Comparison of ENCODE assay signal across 8 cellular contexts in genomic region chr22:28742562-28742962, GRCh38. TPM values are rescaled to one million over a fixed set of nuclear protein-coding genes. Genes with fewer than 3 reads are reported as not detected.
DNase-seq lines count a peak whose midpoint lies in the region; ATAC-seq, FAIRE-seq and TF ChIP-seq lines count a peak whose summit lies in the region.

No MANE protein-coding gene starts in this region.

- DNase-seq in heart right ventricle (no peak), left cardiac atrium (no peak), adipocyte (ENCODE audit: low read depth) (no peak), HepG2 (ENCODE audit: low spot score) (no peak), type B pancreatic cell (ENCODE audit: extremely low spot score, unreplicated experiment) (no peak), cerebellar cortex (ENCODE audit: low spot score) (no peak), NCI-H82 treated with DMSO at 0.1 percent for 48 hours (lab: John Stamatoyannopoulos, UW; ENCODE audit: unreplicated experiment) (no peak)

- peaks cover 0 to 45% (median 32%) of the 10 kb centered on the region in 9 donors for H3K36me3 ChIP-seq in heart right ventricle
- H3K36me3 ChIP-seq in adipocyte (ENCODE audit: control insufficient read depth, insufficient read depth, low read length, severe bottlenecking): peaks cover 29% of the 10 kb centered on the region
- H3K36me3 ChIP-seq in HepG2 (replicated peaks in 1 of 2; ENCODE audit: control insufficient read depth in 1 of 2, insufficient read depth in 2 of 2, low read length in 2 of 2): peaks cover 5 to 26% of the 10 kb centered on the region in 2 experiments

- H3K79me2 ChIP-seq in HepG2 (ENCODE audit: insufficient read depth, low read length): peaks cover 52% of the 10 kb centered on the region

- TF ChIP-seq EP300 in HepG2 (IDR thresholded peaks at IDR 0.05; ENCODE audit: low read depth in 2 of 2, low read length in 2 of 2): no peak
- TF ChIP-seq EP300 in HepG2 (CRISPR knock-in tag; IDR thresholded peaks at IDR 0.05; ENCODE audit: borderline replicate concordance): no peak

- no peak for FAIRE-seq in HepG2 (lab: Jason Lieb, UNC)

- TF ChIP-seq CTCF in heart right ventricle (IDR thresholded peaks at IDR 0.05): no peak
- no peak for TF ChIP-seq CTCF in HepG2 (CRISPR knock-in tag; IDR thresholded peaks at IDR 0.05)
- no peak for TF ChIP-seq CTCF in type B pancreatic cell (conservative IDR thresholded peaks at IDR 0.05)

- in situ Hi-C loops in HepG2 (cut with HindIII; ENCODE audit: extremely low pct_ligation_motif_present, low pct_unique_long_range_greater_than_20kb): no loop called here

- H3K27ac ChIP-seq in heart right ventricle (peak overlapping the region in 9 of 10 donors; percentile 91 to 100 (median 98)), HepG2 (ENCODE audit: extremely low read length, insufficient read depth, low read length) (peak overlapping the region; percentile 79)

- H3K9me3 ChIP-seq in heart right ventricle (no peaks in the 10 kb centered on the region), adipocyte (ENCODE audit: control insufficient read depth, low read length) (no peaks in the 10 kb centered on the region), HepG2 (ENCODE audit: low read length) (no peaks in the 10 kb centered on the region)

- no TSS peak for BruUV-seq in HepG2 (replicated peaks; lab: Mats Ljungman, UMichigan)

- peaks cover 7% of the 10 kb centered on the region for H3K36me3 Mint-ChIP-seq in type B pancreatic cell

- TF ChIP-seq POLR2A in HepG2 (IDR thresholded peaks at IDR 0.05; ENCODE audit: insufficient read depth in 1 of 2, low read depth in 2 of 2, low read length in 2 of 2): no peak

- H3K4me1 ChIP-seq in heart right ventricle (peaks cover 3 to 22% (median 14%) of the 10 kb centered on the region in 9 donors), adipocyte (ENCODE audit: control insufficient read depth, insufficient read depth, low read length) (peaks cover 12% of the 10 kb centered on the region), HepG2 (ENCODE audit: insufficient read depth, low read length) (peaks cover 82% of the 10 kb centered on the region)

- WGBS in heart right ventricle, 2 donors: 3% methylated on average over 10 of the region's 10 CpGs
- 5% methylated on average over 10 of the region's 10 CpGs for WGBS in HepG2 (ENCODE audit: low lambda C conversion rate)

- H3K9ac ChIP-seq in adipocyte (ENCODE audit: low read length) (peak overlapping the region; percentile 100), HepG2 (ENCODE audit: insufficient read depth, low read depth, low read length) (peak overlapping the region; percentile 89)

- H3K27ac Mint-ChIP-seq in type B pancreatic cell: peak overlapping the region; percentile 87

- H2AFZ ChIP-seq in HepG2 (ENCODE audit: low read length): no peak overlapping the region

- no peak for TF ChIP-seq RAD21 in HepG2 (CRISPR knock-in tag; IDR thresholded peaks at IDR 0.05)

- peaks cover 17% of the 10 kb centered on the region for H3K4me1 Mint-ChIP-seq in type B pancreatic cell (ENCODE audit: unreplicated experiment)

- H3K27me3 Mint-ChIP-seq in type B pancreatic cell: no peaks in the 10 kb centered on the region

- H3K27me3 ChIP-seq in heart right ventricle (no peaks in the 10 kb centered on the region), adipocyte (replicated peaks; ENCODE audit: control insufficient read depth, insufficient read depth, low read length) (no peaks in the 10 kb centered on the region), HepG2 (ENCODE audit: control insufficient read depth in 1 of 2, insufficient read depth in 2 of 2, low read length in 2 of 2) (no peaks in the 10 kb centered on the region)

- ATAC-seq in heart right ventricle (no peak), left cardiac atrium (no peak), HepG2 (no peak), HG02840 (IDR thresholded peaks at IDR 0.05; ENCODE audit: low FRiP score, unreplicated experiment) (no peak)

- POLR2A ChIA-PET in HepG2 (lab: Yijun Ruan, JAX): interaction anchor here (2.3 kb wide), 1 partner anchor 63 kb away, joined by 5 read pairs; the partner anchor contains the start of gene TTC28

- peak overlapping the region; percentile 88 for H3K4me2 ChIP-seq in HepG2 (ENCODE audit: low read depth, low read length)

- no peaks in the 10 kb centered on the region for H3K9me3 Mint-ChIP-seq in type B pancreatic cell

- intact Hi-C loops in heart right ventricle (cut with DNase I): loop anchor here in 4 of 10 donors (1.0 to 10.0 kb wide), 5 partner anchors 30 to 138 kb away; partner anchors contain the start of genes CCDC117 (in 2 of the 4), TTC28 (in 1 of the 4) and XBP1 (in 1 of the 4)
- intact Hi-C loops in left cardiac atrium (cut with DNase I): loop anchor here in 1 of 2 donors (5.0 kb wide), 1 partner anchor 60 kb away; the partner anchor contains the start of gene XBP1
- intact Hi-C loops in HepG2 (cut with micrococcal nuclease; ENCODE audit: unreplicated experiment): loop anchor here (5.0 kb wide), 1 partner anchor 40 kb away; no protein-coding TSS in a partner anchor

- no peaks in the 10 kb centered on the region for H4K20me1 ChIP-seq in HepG2 (ENCODE audit: insufficient read depth, low read length)

- peak overlapping the region; percentile 91 for H3K4me3 Mint-ChIP-seq in type B pancreatic cell

- H3K4me3 ChIP-seq in heart right ventricle: peak overlapping the region in 9 of 10 donors; percentile 70 to 100 (median 80)
- peak overlapping the region; percentile 99 for H3K4me3 ChIP-seq in adipocyte (ENCODE audit: low read length)
- peak overlapping the region; percentile 78 to 96 (median 92) for H3K4me3 ChIP-seq in HepG2 (replicated peaks in 1 of 3; ENCODE audit: insufficient read depth in 1 of 3, low read depth in 2 of 3, low read length in 3 of 3)

- CTCF ChIA-PET in HepG2 (lab: Yijun Ruan, JAX; ENCODE audit: low intra/inter-chr PET ratio, low total read pairs): no interaction called here

RNA-seq across cellular contexts. Expression of gene HSCB, which starts 0.7 kb away (rescaled TPM):
- total RNA-seq in heart right ventricle (10 to 100 TPM in 3 of 10 donors, 1 to 10 TPM in 7; 7.1 to 13.8 (median 8.7) TPM), left cardiac atrium (10 to 100 TPM in 1 of 2 donors, 1 to 10 TPM in 1; 9.3 to 10.5 TPM), HepG2 (2016; rRNA removed; fragmentation: Illumina TruSeq; extraction: Trizol) (20.2 and 20.9 TPM in 2 replicates), type B pancreatic cell (ENCODE audit: low replicate concordance) (11.4 and 13.5 TPM in 2 replicates)
- polyA plus RNA-seq in heart right ventricle (10 to 100 TPM; 15.0 to 16.8 TPM), HepG2 (2011; rRNA removed) (13.9 and 15.4 TPM in 2 replicates)
- 11.3 and 12.3 TPM in 2 replicates for total RNA-seq in HepG2 (2016; cell fraction: cytosol; rRNA removed; fragmentation: Illumina TruSeq; extraction: Trizol; ENCODE audit: low read depth)
- 19.5 and 25.4 TPM in 2 replicates for total RNA-seq in HepG2 (2016; cell fraction: insoluble cytoplasmic fraction; rRNA removed; fragmentation: Illumina TruSeq; extraction: Trizol)
- 16.5 and 17.3 TPM in 2 replicates for total RNA-seq in HepG2 (2016; cell fraction: membrane; rRNA removed; fragmentation: Illumina TruSeq; extraction: Trizol)
- total RNA-seq in HepG2 (2016; cell fraction: nucleus; rRNA removed; fragmentation: Illumina TruSeq; extraction: Trizol): 9.6 and 10.0 TPM in 2 replicates
- polyA plus RNA-seq in HepG2 (2011; cell fraction: cytosol; rRNA removed): 14.2 and 16.4 TPM in 2 replicates
- polyA plus RNA-seq in HepG2 (2011; cell fraction: nucleus; rRNA removed): 2.6 and 3.9 TPM in 2 replicates
- polyA plus RNA-seq in HepG2 (2012): 11.6 and 13.2 TPM in 2 replicates
- 10.9 and 12.6 TPM in 2 replicates for polyA plus RNA-seq in HepG2 (2016; cell fraction: cytosol; fragmentation: Illumina TruSeq; extraction: Trizol; ENCODE audit: low read depth)
- 21.6 and 24.8 TPM in 2 replicates for polyA plus RNA-seq in HepG2 (2016; cell fraction: insoluble cytoplasmic fraction; fragmentation: Illumina TruSeq; extraction: Trizol; ENCODE audit: low read depth)
- 13.5 and 17.0 TPM in 2 replicates for polyA plus RNA-seq in HepG2 (2016; cell fraction: membrane; fragmentation: Illumina TruSeq; extraction: Trizol; ENCODE audit: low read depth)
- polyA plus RNA-seq in HepG2 (2016; cell fraction: nucleus; fragmentation: Illumina TruSeq; extraction: Trizol; ENCODE audit: insufficient read depth, low read depth): 12.1 and 16.2 TPM in 2 replicates
- polyA minus RNA-seq in HepG2 (2011; rRNA and poly(A)+ RNA removed; ENCODE audit: low replicate concordance): 7.9 and 11.5 TPM in 2 replicates
- polyA minus RNA-seq in HepG2 (2011; cell fraction: cytosol; rRNA and poly(A)+ RNA removed): 3.6 and 5.4 TPM in 2 replicates
- polyA minus RNA-seq in HepG2 (2011; cell fraction: nucleus; rRNA and poly(A)+ RNA removed): 3.9 and 6.2 TPM in 2 replicates

RNA-seq across cellular contexts. Expression of gene CHEK2, which starts 0.9 kb away (rescaled TPM):
- 1 to 10 TPM in 7 of 10 donors, under 1 TPM in 3; 0.74 to 8.0 (median 1.6) TPM for total RNA-seq in heart right ventricle
- polyA plus RNA-seq in heart right ventricle: 1 to 10 TPM; 2.8 to 6.1 TPM
- 1 to 10 TPM; 2.9 to 3.5 TPM for total RNA-seq in left cardiac atrium
- total RNA-seq in HepG2 (2016; rRNA removed; fragmentation: Illumina TruSeq; extraction: Trizol): 40.5 and 53.3 TPM in 2 replicates
- 32.1 and 35.7 TPM in 2 replicates for total RNA-seq in HepG2 (2016; cell fraction: cytosol; rRNA removed; fragmentation: Illumina TruSeq; extraction: Trizol; ENCODE audit: low read depth)
- 41.3 and 57.6 TPM in 2 replicates for total RNA-seq in HepG2 (2016; cell fraction: insoluble cytoplasmic fraction; rRNA removed; fragmentation: Illumina TruSeq; extraction: Trizol)
- total RNA-seq in HepG2 (2016; cell fraction: membrane; rRNA removed; fragmentation: Illumina TruSeq; extraction: Trizol): 23.8 and 25.0 TPM in 2 replicates
- total RNA-seq in HepG2 (2016; cell fraction: nucleus; rRNA removed; fragmentation: Illumina TruSeq; extraction: Trizol): 28.9 and 31.8 TPM in 2 replicates
- polyA plus RNA-seq in HepG2 (2011; rRNA removed): 19.2 and 27.0 TPM in 2 replicates
- 21.2 and 33.4 TPM in 2 replicates for polyA plus RNA-seq in HepG2 (2011; cell fraction: cytosol; rRNA removed)
- 20.3 and 24.8 TPM in 2 replicates for polyA plus RNA-seq in HepG2 (2011; cell fraction: nucleus; rRNA removed)
- 10.3 and 23.5 TPM in 2 replicates for polyA plus RNA-seq in HepG2 (2012)
- 10.2 and 10.6 TPM in 2 replicates for polyA plus RNA-seq in HepG2 (2016; cell fraction: cytosol; fragmentation: Illumina TruSeq; extraction: Trizol; ENCODE audit: low read depth)
- polyA plus RNA-seq in HepG2 (2016; cell fraction: insoluble cytoplasmic fraction; fragmentation: Illumina TruSeq; extraction: Trizol; ENCODE audit: low read depth): 59.9 and 63.9 TPM in 2 replicates
- 13.9 and 16.6 TPM in 2 replicates for polyA plus RNA-seq in HepG2 (2016; cell fraction: membrane; fragmentation: Illumina TruSeq; extraction: Trizol; ENCODE audit: low read depth)
- polyA plus RNA-seq in HepG2 (2016; cell fraction: nucleus; fragmentation: Illumina TruSeq; extraction: Trizol; ENCODE audit: insufficient read depth, low read depth): 44.0 and 48.0 TPM in 2 replicates
- polyA minus RNA-seq in HepG2 (2011; rRNA and poly(A)+ RNA removed; ENCODE audit: low replicate concordance): 30.7 and 51.5 TPM in 2 replicates
- polyA minus RNA-seq in HepG2 (2011; cell fraction: cytosol; rRNA and poly(A)+ RNA removed): 23.7 and 23.8 TPM in 2 replicates
- polyA minus RNA-seq in HepG2 (2011; cell fraction: nucleus; rRNA and poly(A)+ RNA removed): 21.1 and 22.9 TPM in 2 replicates
- total RNA-seq in type B pancreatic cell (ENCODE audit: low replicate concordance): 18.8 and 34.1 TPM in 2 replicates

RNA-seq across cellular contexts. Expression of gene CCDC117, which starts 29.9 kb away (rescaled TPM):
- total RNA-seq in heart right ventricle (10 to 100 TPM in 7 of 10 donors, 1 to 10 TPM in 3; 7.7 to 15.0 (median 11.5) TPM), left cardiac atrium (10 to 100 TPM; 12.9 to 13.6 TPM), HepG2 (2016; rRNA removed; fragmentation: Illumina TruSeq; extraction: Trizol) (34.2 and 43.8 TPM in 2 replicates), type B pancreatic cell (ENCODE audit: low replicate concordance) (29.0 and 40.8 TPM in 2 replicates)
- polyA plus RNA-seq in heart right ventricle (1 to 10 TPM; 5.9 to 9.4 TPM), HepG2 (2011; rRNA removed) (12.1 and 12.6 TPM in 2 replicates)
- total RNA-seq in HepG2 (2016; cell fraction: cytosol; rRNA removed; fragmentation: Illumina TruSeq; extraction: Trizol; ENCODE audit: low read depth): 3.6 and 5.8 TPM in 2 replicates
- 33.6 and 41.0 TPM in 2 replicates for total RNA-seq in HepG2 (2016; cell fraction: insoluble cytoplasmic fraction; rRNA removed; fragmentation: Illumina TruSeq; extraction: Trizol)
- total RNA-seq in HepG2 (2016; cell fraction: membrane; rRNA removed; fragmentation: Illumina TruSeq; extraction: Trizol): 21.8 and 22.8 TPM in 2 replicates
- 18.7 and 21.9 TPM in 2 replicates for total RNA-seq in HepG2 (2016; cell fraction: nucleus; rRNA removed; fragmentation: Illumina TruSeq; extraction: Trizol)
- polyA plus RNA-seq in HepG2 (2011; cell fraction: cytosol; rRNA removed): 7.2 and 12.4 TPM in 2 replicates
- 3.6 and 7.1 TPM in 2 replicates for polyA plus RNA-seq in HepG2 (2011; cell fraction: nucleus; rRNA removed)
- polyA plus RNA-seq in HepG2 (2012): 22.6 and 27.8 TPM in 2 replicates
- 2.1 and 2.8 TPM in 2 replicates for polyA plus RNA-seq in HepG2 (2016; cell fraction: cytosol; fragmentation: Illumina TruSeq; extraction: Trizol; ENCODE audit: low read depth)
- polyA plus RNA-seq in HepG2 (2016; cell fraction: insoluble cytoplasmic fraction; fragmentation: Illumina TruSeq; extraction: Trizol; ENCODE audit: low read depth): 41.1 and 42.1 TPM in 2 replicates
- polyA plus RNA-seq in HepG2 (2016; cell fraction: membrane; fragmentation: Illumina TruSeq; extraction: Trizol; ENCODE audit: low read depth): 10.2 and 11.0 TPM in 2 replicates
- 24.6 and 26.0 TPM in 2 replicates for polyA plus RNA-seq in HepG2 (2016; cell fraction: nucleus; fragmentation: Illumina TruSeq; extraction: Trizol; ENCODE audit: insufficient read depth, low read depth)
- polyA minus RNA-seq in HepG2 (2011; rRNA and poly(A)+ RNA removed; ENCODE audit: low replicate concordance): 4.4 and 5.8 TPM in 2 replicates
- polyA minus RNA-seq in HepG2 (2011; cell fraction: cytosol; rRNA and poly(A)+ RNA removed): 22.9 and 28.6 TPM in 2 replicates
- polyA minus RNA-seq in HepG2 (2011; cell fraction: nucleus; rRNA and poly(A)+ RNA removed): 10.7 and 18.3 TPM in 2 replicates

RNA-seq across cellular contexts. Expression of gene XBP1, which starts 57.8 kb away (rescaled TPM):
- total RNA-seq in heart right ventricle: 100 to 1,000 TPM in 2 of 10 donors, 10 to 100 TPM in 8; 56.5 to 140 (median 67.9) TPM
- polyA plus RNA-seq in heart right ventricle: 100 to 1,000 TPM in 1 of 2 donors, 10 to 100 TPM in 1; 22.5 to 138 TPM
- 100 to 1,000 TPM in 1 of 2 donors, 10 to 100 TPM in 1; 74.8 to 144 TPM for total RNA-seq in left cardiac atrium
- 313 and 427 TPM in 2 replicates for total RNA-seq in HepG2 (2016; rRNA removed; fragmentation: Illumina TruSeq; extraction: Trizol)
- 141 and 153 TPM in 2 replicates for total RNA-seq in HepG2 (2016; cell fraction: cytosol; rRNA removed; fragmentation: Illumina TruSeq; extraction: Trizol; ENCODE audit: low read depth)
- 301 and 418 TPM in 2 replicates for total RNA-seq in HepG2 (2016; cell fraction: insoluble cytoplasmic fraction; rRNA removed; fragmentation: Illumina TruSeq; extraction: Trizol)
- total RNA-seq in HepG2 (2016; cell fraction: membrane; rRNA removed; fragmentation: Illumina TruSeq; extraction: Trizol): 264 and 299 TPM in 2 replicates
- 351 and 393 TPM in 2 replicates for total RNA-seq in HepG2 (2016; cell fraction: nucleus; rRNA removed; fragmentation: Illumina TruSeq; extraction: Trizol)
- 394 and 416 TPM in 2 replicates for polyA plus RNA-seq in HepG2 (2011; rRNA removed)
- 294 and 385 TPM in 2 replicates for polyA plus RNA-seq in HepG2 (2011; cell fraction: cytosol; rRNA removed)
- polyA plus RNA-seq in HepG2 (2011; cell fraction: nucleus; rRNA removed): 177 and 227 TPM in 2 replicates
- 183 and 277 TPM in 2 replicates for polyA plus RNA-seq in HepG2 (2012)
- 97.4 and 108 TPM in 2 replicates for polyA plus RNA-seq in HepG2 (2016; cell fraction: cytosol; fragmentation: Illumina TruSeq; extraction: Trizol; ENCODE audit: low read depth)
- 293 and 310 TPM in 2 replicates for polyA plus RNA-seq in HepG2 (2016; cell fraction: insoluble cytoplasmic fraction; fragmentation: Illumina TruSeq; extraction: Trizol; ENCODE audit: low read depth)
- 142 and 166 TPM in 2 replicates for polyA plus RNA-seq in HepG2 (2016; cell fraction: membrane; fragmentation: Illumina TruSeq; extraction: Trizol; ENCODE audit: low read depth)
- 511 and 532 TPM in 2 replicates for polyA plus RNA-seq in HepG2 (2016; cell fraction: nucleus; fragmentation: Illumina TruSeq; extraction: Trizol; ENCODE audit: insufficient read depth, low read depth)
- 163 and 714 TPM in 2 replicates for polyA minus RNA-seq in HepG2 (2011; rRNA and poly(A)+ RNA removed; ENCODE audit: low replicate concordance)
- polyA minus RNA-seq in HepG2 (2011; cell fraction: cytosol; rRNA and poly(A)+ RNA removed): 357 and 375 TPM in 2 replicates
- 208 and 277 TPM in 2 replicates for polyA minus RNA-seq in HepG2 (2011; cell fraction: nucleus; rRNA and poly(A)+ RNA removed)
- total RNA-seq in type B pancreatic cell (ENCODE audit: low replicate concordance): 127 and 170 TPM in 2 replicates
